Comparison of ENCODE assay signal across 13 cellular contexts in genomic region chr22:26718905-26719304, GRCh38.
DNase-seq lines count a peak whose midpoint lies in the region; ATAC-seq and TF ChIP-seq lines count a peak whose summit lies in the region.
"Had no signal": no experiment of that assay in that cellular context is flagged by ENCODE, and none has a peak within 500 bp of the region (broad histone marks: within the 10 kb centered on the region; RNA-seq: fewer than 3 reads in every experiment).

No MANE protein-coding gene starts in this region.

- H3K9ac ChIP-seq in HCT116 (ENCODE audit: low read length), result no peak overlapping the region

- H3K9me2 ChIP-seq in HCT116 (ENCODE audit: insufficient read depth), result no peaks in the 10 kb centered on the region

- H3K9me3 ChIP-seq in A673 (ENCODE audit: low read depth, low read length, poor library complexity, severe bottlenecking) (no peaks in the 10 kb centered on the region), HCT116 (ENCODE audit: control insufficient read depth in 1 of 2, insufficient read depth in 1 of 2, low read depth in 1 of 2, low read length in 2 of 2) (no peaks in the 10 kb centered on the region), left ventricle myocardium inferior (replicated peaks) (no peaks in the 10 kb centered on the region)
- H3K9me3 ChIP-seq: neutrophil had no signal

- TF ChIP-seq CTCF in A673 (conservative IDR thresholded peaks at IDR 0.05; ENCODE audit: low read depth, low read length) (no peak), HCT116 (IDR thresholded peaks at IDR 0.05 in 2 of 3, conservative IDR thresholded peaks at IDR 0.05 in 1 of 3; ENCODE audit: borderline replicate concordance in 1 of 3, insufficient read depth in 1 of 3, low read depth in 2 of 3, low read length in 2 of 3) (no peak), WTC11 (IDR thresholded peaks at IDR 0.05) (no peak), left ventricle myocardium inferior (IDR thresholded peaks at IDR 0.05; ENCODE audit: borderline replicate concordance) (no peak)

- BruUV-seq in A673 (replicated peaks; lab: Mats Ljungman, UMichigan) (no TSS peak), HCT116 (replicated peaks; lab: Mats Ljungman, UMichigan) (no TSS peak)

- ATAC-seq in HCT116, result peak; percentile 44; the same call in 1 of the 2 replicates
- ATAC-seq in WTC11, result no peak
- ATAC-seq: left colon; stimulated activated naive B cell treated with anti-CD40 and anti-IgM and Interleukin-4, amounts not matched to agents 10 μg/mL and 1 μg/mL and 100 μg/mL, for 72 hours had no signal

- intact Hi-C loops in A673 (cut with micrococcal nuclease; ENCODE audit: unreplicated experiment), result no loop called here
- intact Hi-C loops in HCT116 (cut with micrococcal nuclease), result no loop called here
- intact Hi-C loops in left ventricle myocardium inferior (cut with micrococcal nuclease), result no loop called here

- no peaks in the 10 kb centered on the region for H3K79me2 ChIP-seq in HCT116 (ENCODE audit: insufficient read depth, low read length)

- H3K4me1 ChIP-seq in A673 (ENCODE audit: insufficient read depth, low read length, poor library complexity, severe bottlenecking), result no peaks in the 10 kb centered on the region
- peaks cover 0 to 11% of the 10 kb centered on the region in 2 experiments; a peak in 2 of 4 replicates for H3K4me1 ChIP-seq in HCT116 (ENCODE audit: control insufficient read depth in 1 of 2, insufficient read depth in 2 of 2, low read length in 2 of 2)
- peaks cover 17% of the 10 kb centered on the region for H3K4me1 ChIP-seq in left ventricle myocardium inferior

- H3K36me3 ChIP-seq in A673 (ENCODE audit: insufficient read depth, low read length, poor library complexity, severe bottlenecking), result no peaks in the 10 kb centered on the region
- no peaks in the 10 kb centered on the region for H3K36me3 ChIP-seq in HCT116 (ENCODE audit: control insufficient read depth in 1 of 2, insufficient read depth in 2 of 2, low read length in 2 of 2)
- peaks cover 29% of the 10 kb centered on the region for H3K36me3 ChIP-seq in left ventricle myocardium inferior

- CTCF ChIA-PET in A673 (lab: Charles Lee), result no interaction called here
- CTCF ChIA-PET in HCT116 (lab: Charles Lee), result no interaction called here
- CTCF ChIA-PET in WTC11 (lab: Charles Lee), result interaction anchor here (0.6 kb wide), 1 partner anchor 653 kb away, joined by 3 read pairs; no protein-coding TSS in a partner anchor

- no peaks in the 10 kb centered on the region for H4K20me1 ChIP-seq in HCT116 (ENCODE audit: insufficient read depth)

- TF ChIP-seq RAD21 in HCT116 (IDR thresholded peaks at IDR 0.05; ENCODE audit: low read depth), result no peak

- in situ Hi-C loops in KBM-7 (cut with MboI; ENCODE audit: low pct_unique_long_range_greater_than_20kb, low sequenced_read_pairs), result no loop called here

- no peaks in the 10 kb centered on the region; the same call in 1 of the 2 replicates for H3K27me3 Mint-ChIP-seq in WTC11 (ENCODE audit: low read depth)
- H3K27me3 Mint-ChIP-seq: brain; stimulated activated naive B cell treated with anti-CD40 and anti-IgM and Interleukin-4, amounts not matched to agents 10 μg/mL and 1 μg/mL and 100 μg/mL, for 72 hours had no signal

- no peak for TF ChIP-seq POLR2A in HCT116 (IDR thresholded peaks at IDR 0.05; ENCODE audit: borderline replicate concordance, extremely low read depth, insufficient read depth, insufficient read length)

- no peak overlapping the region for H3K4me3 Mint-ChIP-seq in WTC11
- H3K4me3 Mint-ChIP-seq: brain; stimulated activated naive B cell treated with anti-CD40 and anti-IgM and Interleukin-4, amounts not matched to agents 10 μg/mL and 1 μg/mL and 100 μg/mL, for 72 hours had no signal

- POLR2A ChIA-PET in A673 (lab: Charles Lee; ENCODE audit: low non-redundant PET) (no interaction called here), HCT116 (lab: Charles Lee) (no interaction called here), WTC11 (lab: Charles Lee) (no interaction called here)

- H3K27ac ChIP-seq in A673 (ENCODE audit: low read depth, low read length, poor library complexity, severe bottlenecking) (no peak overlapping the region), HCT116 (ENCODE audit: low read depth, low read length) (no peak overlapping the region), left ventricle myocardium inferior (replicated peaks) (no peak overlapping the region)
- H3K27ac ChIP-seq: neutrophil had no signal

- peak overlapping the region; percentile 26; the same call in 1 of the 2 replicates for H3K27ac Mint-ChIP-seq in WTC11
- H3K27ac Mint-ChIP-seq: brain; stimulated activated naive B cell treated with anti-CD40 and anti-IgM and Interleukin-4, amounts not matched to agents 10 μg/mL and 1 μg/mL and 100 μg/mL, for 72 hours had no signal

- H3K27me3 ChIP-seq in A673 (replicated peaks; ENCODE audit: insufficient read depth, low read depth, low read length, poor library complexity) (no peaks in the 10 kb centered on the region), HCT116 (ENCODE audit: insufficient read depth, low read length) (no peaks in the 10 kb centered on the region), left ventricle myocardium inferior (ENCODE audit: low read depth) (no peaks in the 10 kb centered on the region)
- H3K27me3 ChIP-seq: neutrophil had no signal

- H2AFZ ChIP-seq in HCT116 (ENCODE audit: low read depth, low read length, poor library complexity, severe bottlenecking), result no peak overlapping the region

- no peak overlapping the region for H3K4me3 ChIP-seq in A673 (ENCODE audit: low read depth, low read length, poor library complexity, severe bottlenecking)
- no peak overlapping the region for H3K4me3 ChIP-seq in HCT116 (replicated peaks in 1 of 2; ENCODE audit: low read depth in 1 of 2, low read length in 2 of 2)
- no peak overlapping the region for H3K4me3 ChIP-seq in left ventricle myocardium inferior

- H3K4me2 ChIP-seq in HCT116 (ENCODE audit: low read length), result peak overlapping the region; percentile 39

- H3K4me1 Mint-ChIP-seq in WTC11, result peaks cover 9% of the 10 kb centered on the region
- H3K4me1 Mint-ChIP-seq: brain had no signal

- H3K9me3 Mint-ChIP-seq in WTC11, result no peaks in the 10 kb centered on the region
- H3K9me3 Mint-ChIP-seq: brain; stimulated activated naive B cell treated with anti-CD40 and anti-IgM and Interleukin-4, amounts not matched to agents 10 μg/mL and 1 μg/mL and 100 μg/mL, for 72 hours had no signal

- RAD21 ChIA-PET in HCT116 (lab: Charles Lee; ENCODE audit: low non-redundant PET in 1 of 2, low total read pairs in 2 of 2, uncharacterized antibody in 2 of 2, unreplicated experiment in 2 of 2), result no interaction called here

- H3K36me3 Mint-ChIP-seq in WTC11, result no peaks in the 10 kb centered on the region

- DNase-seq in A673 (ENCODE audit: low spot score) (peak; percentile 33), HCT116 (ENCODE audit: low read depth, low spot score) (no peak), WTC11 (ENCODE audit: low spot score) (no peak), foreskin melanocyte (peak; percentile 22), NCI-H526 treated with DMSO at 0.1 percent for 48 hours (lab: John Stamatoyannopoulos, UW) (no peak), left ventricle myocardium inferior (no peak), KBM-7 (no peak)
- no peak for DNase-seq in stimulated activated CD4-positive, alpha-beta T cell treated with anti-CD3 and anti-CD28 coated beads, Interleukin-1b, Interleukin-23, amount 100 ng/mL, for 48 hours
- DNase-seq: C1 segment of cervical spinal cord; left colon; stimulated activated naive B cell treated with anti-CD40 and anti-IgM and Interleukin-4, amounts not matched to agents 10 μg/mL and 1 μg/mL and 100 μg/mL, for 72 hours had no signal

TF ChIP-seq in HCT116, 20 proteins besides CTCF, POLR2A, EP300 and RAD21:
- TF ChIP-seq YY1 (IDR thresholded peaks at IDR 0.05; ENCODE audit: extremely low read depth, insufficient replicate concordance, low read depth, low read length) (no peak), EZH2phosphoT487 (IDR thresholded peaks at IDR 0.05; ENCODE audit: borderline replicate concordance) (no peak), TCF7L2 (IDR thresholded peaks at IDR 0.05; ENCODE audit: borderline replicate concordance, extremely low read depth, insufficient read depth, insufficient read length) (no peak), ELF1 (IDR thresholded peaks at IDR 0.05; ENCODE audit: borderline replicate concordance, low read depth) (no peak)

TF ChIP-seq in WTC11, 78 proteins besides CTCF, POLR2A, EP300 and RAD21 (continues in another document):
- no peak for TF ChIP-seq ZNF423 (CRISPR knock-in tag; IDR thresholded peaks at IDR 0.05)
- no peak for TF ChIP-seq PRDM15 (CRISPR knock-in tag; IDR thresholded peaks at IDR 0.05)
- no peak for TF ChIP-seq CBFB (CRISPR knock-in tag; IDR thresholded peaks at IDR 0.05; ENCODE audit: low read depth)

Comparison
In these comparisons a context has a peak if more than half of its experiments do, and no peak if none do; other contexts are left out.
1. DNase-seq: peak in A673 (single experiment) and foreskin melanocyte (single experiment); none in HCT116 (single experiment), WTC11 (single experiment), stimulated activated CD4-positive, alpha-beta T cell treated with anti-CD3 and anti-CD28 coated beads, Interleukin-1b, Interleukin-23, amount 100 ng/mL, for 48 hours (single experiment), NCI-H526 treated with DMSO at 0.1 percent for 48 hours (single experiment), left ventricle myocardium inferior (single experiment) and KBM-7 (single experiment).